Comparison of ENCODE assay signal across 20 cellular contexts in the genomic region with DNA sequence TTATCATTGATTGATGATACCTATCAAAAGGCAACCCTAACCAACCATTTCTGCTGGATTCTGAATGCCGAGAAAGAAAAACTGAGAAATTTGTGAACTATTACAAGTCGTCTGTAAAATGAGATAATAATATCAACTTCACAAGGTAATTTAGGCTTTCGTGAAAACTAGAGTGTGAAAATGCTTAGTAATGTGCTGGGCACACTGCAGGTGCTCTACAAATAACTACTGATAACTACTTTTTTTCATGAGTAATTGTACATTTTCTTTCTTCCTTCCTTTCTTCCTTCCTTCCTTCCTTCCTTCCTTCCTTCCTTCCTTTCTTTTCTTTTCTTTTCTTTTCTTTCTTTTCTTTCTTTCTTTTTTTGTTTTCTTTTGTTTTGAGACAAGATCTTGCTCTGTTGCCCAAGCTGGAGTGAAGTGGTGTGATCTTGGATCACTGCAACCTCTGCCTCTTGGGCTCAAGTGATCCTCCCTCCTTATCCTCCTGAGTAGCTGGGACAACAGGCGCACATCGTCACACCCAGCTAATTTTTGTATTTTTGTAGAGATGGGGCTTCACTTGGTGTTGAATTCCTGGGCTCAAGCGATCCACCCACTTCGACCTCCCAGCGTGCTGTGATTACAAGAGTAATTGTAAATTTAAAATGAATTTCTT. TPM values are rescaled to one million over a fixed set of nuclear protein-coding genes. Genes with fewer than 3 reads are reported as not detected.
DNase-seq lines count a peak whose midpoint lies in the region; ATAC-seq and TF ChIP-seq lines count a peak whose summit lies in the region.
"Had no signal": no experiment of that assay in that cellular context is flagged by ENCODE, and none has a peak within 500 bp of the region (broad histone marks: within the 10 kb centered on the region; RNA-seq: fewer than 3 reads in every experiment).

No MANE protein-coding gene starts in this region.

- intact Hi-C loops in ascending aorta (cut with DNase I) (loop anchor here (5.0 kb wide), 1 partner anchor 42 kb away; the partner anchor contains the start of gene BMPR1A), psoas muscle (cut with DNase I) (no loop called here)

- H3K9me3 ChIP-seq in ascending aorta = no peaks in the 10 kb centered on the region
- no peaks in the 10 kb centered on the region for H3K9me3 ChIP-seq in mesenchymal stem cell (ENCODE audit: control insufficient read depth, low read length)
- H3K9me3 ChIP-seq in psoas muscle = no peaks in the 10 kb centered on the region
- H3K9me3 ChIP-seq: breast epithelium, ovary, Peyer's patch, right lobe of liver, testis had no signal

- H3K23ac ChIP-seq in mesenchymal stem cell (ENCODE audit: low read length in 2 of 2) = no peak overlapping the region

- H3K27ac ChIP-seq in ascending aorta (peak overlapping the region; percentile 15 to 36), mesenchymal stem cell (ENCODE audit: low read length, poor library complexity, severe bottlenecking) (no peak overlapping the region), psoas muscle (no peak overlapping the region)
- H3K27ac ChIP-seq: breast epithelium, ovary, Peyer's patch, right lobe of liver, testis had no signal

- ATAC-seq in stimulated activated naive CD8-positive, alpha-beta T cell treated with anti-CD3 and anti-CD28 coated beads, Interleukin-15, amount 100 ng/mL, for 72 hours = no peak
- no peak for ATAC-seq in psoas muscle

- no peak overlapping the region for H2BK12ac ChIP-seq in mesenchymal stem cell (ENCODE audit: low read length in 2 of 2)

- H3K36me3 Mint-ChIP-seq in stimulated activated naive CD8-positive, alpha-beta T cell treated with anti-CD3 and anti-CD28 coated beads, Interleukin-15, Interleukin-2, amounts not matched to agents 100 ng/mL and 50 ng/mL, for 24 hours (ENCODE audit: low read depth) = no peaks in the 10 kb centered on the region
- H3K36me3 Mint-ChIP-seq in type B pancreatic cell = peaks cover 16% of the 10 kb centered on the region
- H3K36me3 Mint-ChIP-seq: CD14-positive monocyte had no signal

- H3K4me1 Mint-ChIP-seq in stimulated activated naive CD8-positive, alpha-beta T cell treated with anti-CD3 and anti-CD28 coated beads, Interleukin-15, Interleukin-2, amounts not matched to agents 100 ng/mL and 50 ng/mL, for 24 hours (ENCODE audit: low read depth) = peaks cover 19% of the 10 kb centered on the region
- H3K4me1 Mint-ChIP-seq in stimulated activated naive CD8-positive, alpha-beta T cell treated with anti-CD3 and anti-CD28 coated beads, Interleukin-15, amount 100 ng/mL, for 72 hours = peaks cover 11% of the 10 kb centered on the region
- peaks cover 37% of the 10 kb centered on the region for H3K4me1 Mint-ChIP-seq in type B pancreatic cell (ENCODE audit: unreplicated experiment)
- H3K4me1 Mint-ChIP-seq: CD14-positive monocyte had no signal

- no peak overlapping the region for H3K14ac ChIP-seq in mesenchymal stem cell (ENCODE audit: low read length in 2 of 2)

- no peak overlapping the region for H3K4me3 Mint-ChIP-seq in stimulated activated naive CD8-positive, alpha-beta T cell treated with anti-CD3 and anti-CD28 coated beads, Interleukin-15, Interleukin-2, amounts not matched to agents 100 ng/mL and 50 ng/mL, for 24 hours
- peak overlapping the region in 1 of 2 donors; percentile 45 for H3K4me3 Mint-ChIP-seq in stimulated activated naive CD8-positive, alpha-beta T cell treated with anti-CD3 and anti-CD28 coated beads, Interleukin-15, amount 100 ng/mL, for 72 hours
- peak overlapping the region; percentile 63 for H3K4me3 Mint-ChIP-seq in type B pancreatic cell
- H3K4me3 Mint-ChIP-seq: CD14-positive monocyte had no signal

- peak overlapping the region; percentile 72 for H3K9ac ChIP-seq in mesenchymal stem cell (ENCODE audit: low read length)

- WGBS in mesenchymal stem cell = 80% methylated on average over 1 of the region's 8 CpGs
- WGBS in psoas muscle, 3 donors = 73 to 82% (median 74%) methylated on average over 8 of the region's 8 CpGs

- H2AK5ac ChIP-seq in mesenchymal stem cell (ENCODE audit: low read length, severe bottlenecking) = no peak overlapping the region

- no peak overlapping the region for H2BK15ac ChIP-seq in mesenchymal stem cell (ENCODE audit: low read depth, poor library complexity, severe bottlenecking)

- peaks cover 13% of the 10 kb centered on the region for H3K79me1 ChIP-seq in mesenchymal stem cell (replicated peaks; ENCODE audit: low read length, poor library complexity, severe bottlenecking)

- no peak overlapping the region for H4K8ac ChIP-seq in mesenchymal stem cell (ENCODE audit: low read length)

- H3K9me3 Mint-ChIP-seq in stimulated activated naive CD8-positive, alpha-beta T cell treated with anti-CD3 and anti-CD28 coated beads, Interleukin-15, Interleukin-2, amounts not matched to agents 100 ng/mL and 50 ng/mL, for 24 hours = no peaks in the 10 kb centered on the region
- no peaks in the 10 kb centered on the region for H3K9me3 Mint-ChIP-seq in stimulated activated naive CD8-positive, alpha-beta T cell treated with anti-CD3 and anti-CD28 coated beads, Interleukin-15, amount 100 ng/mL, for 72 hours
- H3K9me3 Mint-ChIP-seq in type B pancreatic cell = no peaks in the 10 kb centered on the region

- no peaks in the 10 kb centered on the region for H3K36me3 ChIP-seq in ascending aorta
- H3K36me3 ChIP-seq in mesenchymal stem cell (ENCODE audit: control insufficient read depth in 1 of 2, insufficient read depth in 2 of 2, low read depth in 1 of 2, low read length in 2 of 2) = peaks cover 0 to 3% of the 10 kb centered on the region in 2 experiments
- no peaks in the 10 kb centered on the region for H3K36me3 ChIP-seq in psoas muscle (ENCODE audit: insufficient read depth in 1 of 2, low read depth in 1 of 2)
- H3K36me3 ChIP-seq: breast epithelium, ovary, Peyer's patch, right lobe of liver had no signal

- H3K27ac Mint-ChIP-seq in stimulated activated naive CD8-positive, alpha-beta T cell treated with anti-CD3 and anti-CD28 coated beads, Interleukin-15, Interleukin-2, amounts not matched to agents 100 ng/mL and 50 ng/mL, for 24 hours = peak overlapping the region; percentile 53
- peak overlapping the region in 1 of 2 donors; percentile 52 for H3K27ac Mint-ChIP-seq in stimulated activated naive CD8-positive, alpha-beta T cell treated with anti-CD3 and anti-CD28 coated beads, Interleukin-15, amount 100 ng/mL, for 72 hours
- peak overlapping the region; percentile 3 for H3K27ac Mint-ChIP-seq in type B pancreatic cell
- H3K27ac Mint-ChIP-seq: CD14-positive monocyte had no signal

- H3K4me2 ChIP-seq in mesenchymal stem cell (ENCODE audit: low read length, poor library complexity, severe bottlenecking) = no peak overlapping the region

- no peak overlapping the region for H3K4ac ChIP-seq in mesenchymal stem cell (ENCODE audit: low read depth in 1 of 2, low read length in 2 of 2)

- no peak overlapping the region for H2BK5ac ChIP-seq in mesenchymal stem cell (ENCODE audit: low read depth, low read length, poor library complexity, severe bottlenecking)

- H2AFZ ChIP-seq in mesenchymal stem cell (ENCODE audit: low read depth, low read length) = no peak overlapping the region

- H3K4me1 ChIP-seq in ascending aorta = peaks cover 0 to 27% of the 10 kb centered on the region in 2 donors
- H3K4me1 ChIP-seq in mesenchymal stem cell (ENCODE audit: control insufficient read depth, insufficient read depth, low read depth, low read length) = peaks cover 4% of the 10 kb centered on the region
- H3K4me1 ChIP-seq in psoas muscle = peaks cover 35% of the 10 kb centered on the region
- H3K4me1 ChIP-seq: breast epithelium had no signal

- H3K27me3 Mint-ChIP-seq in stimulated activated naive CD8-positive, alpha-beta T cell treated with anti-CD3 and anti-CD28 coated beads, Interleukin-15, Interleukin-2, amounts not matched to agents 100 ng/mL and 50 ng/mL, for 24 hours = peaks cover 3% of the 10 kb centered on the region
- no peaks in the 10 kb centered on the region for H3K27me3 Mint-ChIP-seq in stimulated activated naive CD8-positive, alpha-beta T cell treated with anti-CD3 and anti-CD28 coated beads, Interleukin-15, amount 100 ng/mL, for 72 hours
- no peaks in the 10 kb centered on the region for H3K27me3 Mint-ChIP-seq in type B pancreatic cell

- no peak for DNase-seq in stimulated activated naive CD8-positive, alpha-beta T cell treated with anti-CD3 and anti-CD28 coated beads, Interleukin-15, amount 100 ng/mL, for 72 hours
- DNase-seq in ascending aorta (ENCODE audit: low spot score in 2 of 2) (no peak), mesenchymal stem cell (no peak), type B pancreatic cell (ENCODE audit: extremely low spot score, unreplicated experiment) (no peak), psoas muscle (no peak)
- DNase-seq in activated CD4-positive, alpha-beta T cell treated with anti-CD3 and anti-CD28 coated beads, Interleukin-2, amount 50 U/mL, for 4 hours = no peak
- no peak for DNase-seq in activated naive CD4-positive, alpha-beta T cell treated with Interleukin-2 at 50 U/mL for 16 hours
- DNase-seq: DMS 273 treated with DMSO at 0.1 percent for 48 hours; GOT3; NCI-H1092 treated with DMSO at 0.1 percent for 48 hours; NCI-H2081; ovary; Peyer's patch; right lobe of liver; stimulated activated CD4-positive, alpha-beta T cell treated with anti-CD3 and anti-CD28 coated beads, Interleukin-15, amount 100 ng/mL, for 24 hours; testis had no signal

- no peak overlapping the region for H3K18ac ChIP-seq in mesenchymal stem cell (ENCODE audit: low read depth in 1 of 2, low read length in 2 of 2)

- no peak overlapping the region for H4K91ac ChIP-seq in mesenchymal stem cell (ENCODE audit: low read length)

- no peak overlapping the region for H2BK120ac ChIP-seq in mesenchymal stem cell (ENCODE audit: low read depth, low read length)

- no peaks in the 10 kb centered on the region for H3K27me3 ChIP-seq in ascending aorta
- H3K27me3 ChIP-seq in mesenchymal stem cell (ENCODE audit: control insufficient read depth in 1 of 2, insufficient read depth in 1 of 2, low read length in 2 of 2) = no peaks in the 10 kb centered on the region
- no peaks in the 10 kb centered on the region for H3K27me3 ChIP-seq in psoas muscle (ENCODE audit: insufficient read depth in 3 of 3, low read length in 2 of 3)
- H3K27me3 ChIP-seq: breast epithelium, ovary, Peyer's patch, right lobe of liver, testis had no signal

- peak overlapping the region in 1 of 2 donors; percentile 15 for H3K4me3 ChIP-seq in ascending aorta
- H3K4me3 ChIP-seq in mesenchymal stem cell (ENCODE audit: insufficient read depth in 1 of 2, low read depth in 1 of 2, low read length in 2 of 2) = peak overlapping the region in 1 of 2 experiments; percentile 59
- H3K4me3 ChIP-seq in psoas muscle = no peak overlapping the region
- H3K4me3 ChIP-seq: breast epithelium, lung, ovary, Peyer's patch, right lobe of liver, testis had no signal

- TF ChIP-seq CTCF in ascending aorta (IDR thresholded peaks at IDR 0.05) (no peak), type B pancreatic cell (conservative IDR thresholded peaks at IDR 0.05) (no peak), psoas muscle (IDR thresholded peaks at IDR 0.05) (no peak)

RNA-seq across cellular contexts. Expression of gene BMPR1A, which starts 42.9 kb away (rescaled TPM):
- total RNA-seq in ascending aorta (12.9 TPM), type B pancreatic cell (ENCODE audit: low replicate concordance) (63.3 and 84.7 TPM in 2 replicates), psoas muscle (10 to 100 TPM; 12.0 to 30.0 (median 26.2) TPM)
- 33.1 TPM for polyA plus RNA-seq in mesenchymal stem cell (2013, experiment 1 of 2)
- polyA plus RNA-seq in mesenchymal stem cell (2013, experiment 2 of 2) = 34.7 TPM
- 10 to 100 TPM in 1 of 3 donors, 1 to 10 TPM in 2; 4.6 to 22.7 (median 6.0) TPM for polyA plus RNA-seq in psoas muscle

Comparison
In these comparisons a context has a peak if more than half of its experiments do, and no peak if none do; other contexts are left out.
1. H3K27ac ChIP-seq: peak in ascending aorta (2 of 2); none in mesenchymal stem cell (single experiment) and psoas muscle (single experiment).